Comparison of ENCODE assay signal across 23 cellular contexts in the genomic region with DNA sequence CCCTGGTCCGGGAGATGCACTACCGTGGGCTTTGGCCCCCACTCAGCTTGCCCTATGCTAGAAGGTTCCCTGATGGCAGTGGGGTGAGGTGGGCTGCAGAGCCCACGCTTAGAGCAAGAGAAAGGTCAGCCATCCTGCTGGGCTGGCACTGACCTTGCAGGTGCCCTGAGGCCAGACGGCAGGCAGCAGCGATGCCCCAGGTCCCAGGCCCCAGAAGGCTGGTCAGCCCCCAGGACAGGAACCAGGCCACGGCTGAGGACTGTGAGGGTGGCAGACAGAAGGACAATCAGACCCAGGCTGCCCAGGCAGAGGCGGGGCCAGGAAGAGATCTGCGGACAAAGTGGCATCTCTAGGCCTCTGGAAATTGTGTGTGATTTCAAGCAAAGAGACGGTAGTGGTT.
"Had no signal": no experiment of that assay in that cellular context is flagged by ENCODE, and none has a peak within 500 bp of the region (broad histone marks: within the 10 kb centered on the region; RNA-seq: fewer than 3 reads in every experiment).

No MANE protein-coding gene starts in this region.

- H3K36me3 ChIP-seq: esophagus squamous epithelium, gastrocnemius medialis, heart right ventricle, left lung, lower lobe of right lung had no signal

- H3K4me1 Mint-ChIP-seq: memory B cell had no signal

- H3K4me3 ChIP-seq: coronary artery, gastrocnemius medialis, left lung, lower lobe of right lung, mucosa of descending colon had no signal

- H3K27me3 ChIP-seq: gastrocnemius medialis, left lung had no signal

- H3K9me3 ChIP-seq: esophagus squamous epithelium, gastrocnemius medialis, heart right ventricle, left lung, lower lobe of right lung, mucosa of descending colon had no signal

- H3K4me3 Mint-ChIP-seq: effector memory CD8-positive, alpha-beta T cell; endodermal cell; memory B cell; mesothelial cell of epicardium had no signal

- H3K27ac ChIP-seq: coronary artery, epithelial cell of prostate, gastrocnemius medialis, left lung had no signal

- H3K9me3 Mint-ChIP-seq: effector memory CD8-positive, alpha-beta T cell; endodermal cell; memory B cell; mesothelial cell of epicardium had no signal

- H3K36me3 Mint-ChIP-seq: memory B cell, mesothelial cell of epicardium had no signal

- ATAC-seq: effector memory CD8-positive, alpha-beta T cell; esophagus mucosa; gastrocnemius medialis; left lung; left ventricle myocardium superior had no signal

- DNase-seq: dermis blood vessel endothelial cell; effector CD8-positive, alpha-beta T cell; effector memory CD8-positive, alpha-beta T cell; endodermal cell; erythroblast; esophagus squamous epithelium; foreskin fibroblast; foreskin melanocyte; gastrocnemius medialis; glutamatergic neuron; head of caudate nucleus; heart right ventricle; hippocampal formation; left cardiac atrium; left ventricle myocardium superior; lower lobe of right lung; mucosa of descending colon had no signal

- H3K27ac Mint-ChIP-seq: effector memory CD8-positive, alpha-beta T cell; memory B cell; mesothelial cell of epicardium had no signal
